In the genomic region with DNA sequence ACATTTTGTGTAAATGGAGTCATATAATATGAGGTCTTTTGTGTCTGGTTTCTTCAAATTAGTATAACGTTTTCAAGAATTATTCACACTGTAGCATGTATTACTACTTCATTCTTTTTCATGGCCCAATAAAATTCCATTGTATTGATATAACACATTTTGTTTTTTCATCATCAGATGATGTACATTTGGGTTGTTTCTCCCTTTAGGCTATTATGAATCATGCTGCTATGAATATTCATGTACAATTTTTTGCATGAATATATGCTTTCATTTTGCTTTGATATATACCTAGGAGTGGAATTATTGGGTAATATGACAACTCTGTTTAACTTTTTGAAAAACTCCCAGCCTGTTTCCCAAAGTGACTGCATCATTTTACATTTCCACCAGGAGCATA, we compare ENCODE assay signal across 36 cellular contexts.
"Had no signal": no experiment of that assay in that cellular context is flagged by ENCODE, and none has a peak within 500 bp of the region (broad histone marks: within the 10 kb centered on the region; RNA-seq: fewer than 3 reads in every experiment).

No MANE protein-coding gene starts in this region.

- DNase-seq: activated B cell treated with CpG ODN at 0.5 μM for 24 hours; activated CD4-positive, alpha-beta memory T cell treated with anti-CD3 and anti-CD28 coated beads for 36 hours; activated CD4-positive, alpha-beta T cell treated with anti-CD3 and anti-CD28 coated beads for 4 hours; activated CD4-positive, alpha-beta T cell treated with anti-CD3 and anti-CD28 coated beads, Interleukin-2, amount 10 ng/mL, durations not matched to agents 24 days and 14 days; activated CD4-positive, alpha-beta T cell treated with anti-CD3 and anti-CD28 coated beads, Interleukin-2, amount 50 U/mL, for 1 hour; activated CD4-positive, alpha-beta T cell treated with anti-CD3 and anti-CD28 coated beads, Interleukin-2, amount 50 U/mL, for 4 hours; activated CD4-positive, CD25-positive, alpha-beta regulatory T cell treated with anti-CD3 and anti-CD28 coated beads, Interleukin-2, amount 50 U/mL, for 72 hours; activated CD8-positive, alpha-beta memory T cell treated with anti-CD3 and anti-CD28 coated beads, Interleukin-2, amount 50 U/mL, for 4 hours; activated CD8-positive, alpha-beta T cell treated with anti-CD3 and anti-CD28 coated beads for 36 hours; activated effector memory CD4-positive, alpha-beta T cell treated with anti-CD3 and anti-CD28 coated beads, Interleukin-2, amount 50 U/mL, for 16 hours; activated gamma-delta T cell treated with Interleukin-2 at 50 U/mL for 16 hours; activated naive CD4-positive, alpha-beta T cell; activated naive CD4-positive, alpha-beta T cell treated with anti-CD3 and anti-CD28 coated beads for 36 hours; activated naive CD4-positive, alpha-beta T cell treated with anti-CD3 and anti-CD28 coated beads, Interleukin-2, amount 50 U/mL, for 16 hours; activated naive CD8-positive, alpha-beta T cell treated with anti-CD3 and anti-CD28 coated beads for 36 hours; activated T-cell treated with anti-CD3 and anti-CD28 coated beads for 4 hours; activated T-cell treated with anti-CD3 and anti-CD28 coated beads, Interleukin-2, amount 50 U/mL, for 1 hour; activated T-cell treated with anti-CD3 and anti-CD28 coated beads, Interleukin-2, amount 50 U/mL, for 4 hours; activated T-cell treated with anti-CD3 and anti-CD28 coated beads, Interleukin-2, amount 50 U/mL, for 72 hours; amygdala; anterior cingulate cortex; caudate nucleus; SW 1271; T-helper 1 cell; T-helper 2 cell; T-helper 9 cell had no signal

- ATAC-seq: activated CD8-positive, alpha-beta T cell treated with anti-CD3 and anti-CD28 coated beads for 36 hours; activated T-helper 17 cell treated with anti-CD3 and anti-CD28 coated beads, Interleukin-2, amount 50 U/mL, for 72 hours had no signal

- H3K4me3 Mint-ChIP-seq: activated B cell treated with CpG ODN at 0.5 μM for 24 hours; activated CD4-positive, alpha-beta memory T cell treated with anti-CD3 and anti-CD28 coated beads for 36 hours; activated CD4-positive, alpha-beta T cell treated with anti-CD3 and anti-CD28 coated beads, Interleukin-2, amount 10 ng/mL, durations not matched to agents 24 days and 14 days; activated CD8-positive, alpha-beta T cell treated with anti-CD3 and anti-CD28 coated beads for 36 hours; activated naive CD4-positive, alpha-beta T cell treated with anti-CD3 and anti-CD28 coated beads for 36 hours; activated naive CD8-positive, alpha-beta T cell treated with anti-CD3 and anti-CD28 coated beads for 36 hours; activated T-cell treated with anti-CD3 and anti-CD28 coated beads, Interleukin-2, amount 50 U/mL, for 4 hours; activated T-cell treated with anti-CD3 and anti-CD28 coated beads, Interleukin-2, amount 50 U/mL, for 72 hours; activated T-helper 1 cell treated with anti-CD3 and anti-CD28 coated beads, Interleukin-12 subunit alpha, Interleukin-12 subunit beta, Interleukin-2, Interleukin-4 antibody, amounts not matched to agents 30 ng/mL and 10 ng/mL and 1 ng/mL, durations not matched to agents 14 hours and 24 hours and 36 hours; activated T-helper 17 cell treated with anti-CD3 and anti-CD28 coated beads, Interleukin-2, amount 50 U/mL, for 72 hours; brain; central memory CD8-positive, alpha-beta T cell; T-helper 1 cell treated with Interleukin-12 subunit alpha and Interleukin-12 subunit beta and Interleukin-4 antibody, amounts not matched to agents 30 μg/mL and 1 μg/mL, for 36 hours; T-helper 2 cell treated with Interferon-gamma antibody and Interleukin-4, amounts not matched to agents 5 μg/mL and 100 μg/mL, for 36 hours had no signal

- H3K27ac ChIP-seq: ascending aorta, cardiac muscle cell, VCaP had no signal

- H3K36me3 ChIP-seq: ascending aorta, cardiac muscle cell had no signal

- H3K27ac Mint-ChIP-seq: activated B cell treated with CpG ODN at 0.5 μM for 24 hours; activated CD4-positive, alpha-beta memory T cell treated with anti-CD3 and anti-CD28 coated beads for 36 hours; activated CD4-positive, alpha-beta T cell treated with anti-CD3 and anti-CD28 coated beads, Interleukin-2, amount 10 ng/mL, durations not matched to agents 24 days and 14 days; activated CD8-positive, alpha-beta T cell treated with anti-CD3 and anti-CD28 coated beads for 36 hours; activated naive CD4-positive, alpha-beta T cell treated with anti-CD3 and anti-CD28 coated beads for 36 hours; activated naive CD4-positive, alpha-beta T cell treated with anti-CD3 and anti-CD28 coated beads, Interleukin-2, amount 50 U/mL, for 72 hours; activated naive CD8-positive, alpha-beta T cell treated with anti-CD3 and anti-CD28 coated beads for 36 hours; activated T-cell treated with anti-CD3 and anti-CD28 coated beads, Interleukin-2, amount 50 U/mL, for 72 hours; activated T-helper 1 cell treated with anti-CD3 and anti-CD28 coated beads, Interleukin-12 subunit alpha, Interleukin-12 subunit beta, Interleukin-2, Interleukin-4 antibody, amounts not matched to agents 30 ng/mL and 10 ng/mL and 1 ng/mL, durations not matched to agents 14 hours and 24 hours and 36 hours; activated T-helper 17 cell treated with anti-CD3 and anti-CD28 coated beads, Interleukin-2, amount 50 U/mL, for 72 hours; brain; T-helper 1 cell treated with Interleukin-12 subunit alpha and Interleukin-12 subunit beta and Interleukin-4 antibody, amounts not matched to agents 30 μg/mL and 1 μg/mL, for 36 hours; T-helper 2 cell treated with Interferon-gamma antibody and Interleukin-4, amounts not matched to agents 5 μg/mL and 100 μg/mL, for 36 hours had no signal

- H3K9me3 Mint-ChIP-seq: activated B cell treated with CpG ODN at 0.5 μM for 24 hours; activated CD4-positive, alpha-beta memory T cell treated with anti-CD3 and anti-CD28 coated beads for 36 hours; activated CD4-positive, alpha-beta T cell treated with anti-CD3 and anti-CD28 coated beads, Interleukin-2, amount 10 ng/mL, durations not matched to agents 24 days and 14 days; activated CD8-positive, alpha-beta T cell treated with anti-CD3 and anti-CD28 coated beads for 36 hours; activated naive CD4-positive, alpha-beta T cell treated with anti-CD3 and anti-CD28 coated beads for 36 hours; activated naive CD4-positive, alpha-beta T cell treated with anti-CD3 and anti-CD28 coated beads, Interleukin-2, amount 50 U/mL, for 72 hours; activated naive CD8-positive, alpha-beta T cell treated with anti-CD3 and anti-CD28 coated beads for 36 hours; activated T-cell treated with anti-CD3 and anti-CD28 coated beads, Interleukin-2, amount 50 U/mL, for 4 hours; activated T-cell treated with anti-CD3 and anti-CD28 coated beads, Interleukin-2, amount 50 U/mL, for 72 hours; activated T-helper 1 cell treated with anti-CD3 and anti-CD28 coated beads, Interleukin-12 subunit alpha, Interleukin-12 subunit beta, Interleukin-2, Interleukin-4 antibody, amounts not matched to agents 30 ng/mL and 10 ng/mL and 1 ng/mL, durations not matched to agents 14 hours and 24 hours and 36 hours; activated T-helper 17 cell treated with anti-CD3 and anti-CD28 coated beads, Interleukin-2, amount 50 U/mL, for 72 hours; central memory CD8-positive, alpha-beta T cell; T-helper 1 cell treated with Interleukin-12 subunit alpha and Interleukin-12 subunit beta and Interleukin-4 antibody, amounts not matched to agents 30 μg/mL and 1 μg/mL, for 36 hours; T-helper 2 cell treated with Interferon-gamma antibody and Interleukin-4, amounts not matched to agents 5 μg/mL and 100 μg/mL, for 36 hours had no signal

- H3K4me3 ChIP-seq: ascending aorta, cardiac muscle cell had no signal

- H3K4me1 ChIP-seq: ascending aorta had no signal

- H3K27me3 Mint-ChIP-seq: activated B cell treated with CpG ODN at 0.5 μM for 24 hours; activated CD4-positive, alpha-beta memory T cell treated with anti-CD3 and anti-CD28 coated beads for 36 hours; activated CD4-positive, alpha-beta T cell treated with anti-CD3 and anti-CD28 coated beads, Interleukin-2, amount 10 ng/mL, durations not matched to agents 24 days and 14 days; activated CD8-positive, alpha-beta T cell treated with anti-CD3 and anti-CD28 coated beads for 36 hours; activated naive CD8-positive, alpha-beta T cell treated with anti-CD3 and anti-CD28 coated beads for 36 hours; activated T-helper 17 cell treated with anti-CD3 and anti-CD28 coated beads, Interleukin-2, amount 50 U/mL, for 72 hours had no signal

- H3K27me3 ChIP-seq: ascending aorta, cardiac muscle cell had no signal

- H3K4me1 Mint-ChIP-seq: activated CD4-positive, alpha-beta T cell treated with anti-CD3 and anti-CD28 coated beads, Interleukin-2, amount 10 ng/mL, durations not matched to agents 24 days and 14 days; activated naive CD8-positive, alpha-beta T cell treated with anti-CD3 and anti-CD28 coated beads for 36 hours; activated T-helper 17 cell treated with anti-CD3 and anti-CD28 coated beads, Interleukin-2, amount 50 U/mL, for 72 hours; brain; central memory CD8-positive, alpha-beta T cell had no signal

- H3K9me3 ChIP-seq: ascending aorta had no signal

- H3K36me3 Mint-ChIP-seq: activated CD4-positive, alpha-beta memory T cell treated with anti-CD3 and anti-CD28 coated beads for 36 hours; activated naive CD4-positive, alpha-beta T cell treated with anti-CD3 and anti-CD28 coated beads, Interleukin-2, amount 50 U/mL, for 72 hours; activated naive CD8-positive, alpha-beta T cell treated with anti-CD3 and anti-CD28 coated beads for 36 hours; brain had no signal
